Comparison of ENCODE assay signal across 35 cellular contexts in genomic region chrX:150314186-150314585, GRCh38.
"Had no signal": no experiment of that assay in that cellular context is flagged by ENCODE, and none has a peak within 500 bp of the region (broad histone marks: within the 10 kb centered on the region; RNA-seq: fewer than 3 reads in every experiment).

No MANE protein-coding gene starts in this region.

- H3K27me3 Mint-ChIP-seq: activated CD4-positive, alpha-beta memory T cell treated with anti-CD3 and anti-CD28 coated beads for 36 hours; activated CD8-positive, alpha-beta T cell treated with anti-CD3 and anti-CD28 coated beads for 36 hours; activated naive CD8-positive, alpha-beta T cell treated with anti-CD3 and anti-CD28 coated beads for 36 hours; activated T-helper 17 cell treated with anti-CD3 and anti-CD28 coated beads, Interleukin-2, amount 50 U/mL, for 72 hours had no signal

- H3K4me3 Mint-ChIP-seq: activated B cell treated with CpG ODN at 0.5 μM for 24 hours; activated CD4-positive, alpha-beta memory T cell treated with anti-CD3 and anti-CD28 coated beads for 36 hours; activated CD4-positive, alpha-beta T cell treated with anti-CD3 and anti-CD28 coated beads, Interleukin-2, amount 10 ng/mL, durations not matched to agents 24 days and 14 days; activated CD8-positive, alpha-beta T cell treated with anti-CD3 and anti-CD28 coated beads for 36 hours; activated naive CD4-positive, alpha-beta T cell treated with anti-CD3 and anti-CD28 coated beads for 36 hours; activated naive CD8-positive, alpha-beta T cell treated with anti-CD3 and anti-CD28 coated beads for 36 hours; activated T-cell treated with anti-CD3 and anti-CD28 coated beads, Interleukin-2, amount 50 U/mL, for 4 hours; activated T-cell treated with anti-CD3 and anti-CD28 coated beads, Interleukin-2, amount 50 U/mL, for 72 hours; activated T-helper 1 cell treated with anti-CD3 and anti-CD28 coated beads, Interleukin-12 subunit alpha, Interleukin-12 subunit beta, Interleukin-2, Interleukin-4 antibody, amounts not matched to agents 30 ng/mL and 10 ng/mL and 1 ng/mL, durations not matched to agents 14 hours and 24 hours and 36 hours; activated T-helper 17 cell treated with anti-CD3 and anti-CD28 coated beads, Interleukin-2, amount 50 U/mL, for 72 hours; T-helper 1 cell treated with Interleukin-12 subunit alpha and Interleukin-12 subunit beta and Interleukin-4 antibody, amounts not matched to agents 30 μg/mL and 1 μg/mL, for 36 hours; T-helper 2 cell treated with Interferon-gamma antibody and Interleukin-4, amounts not matched to agents 5 μg/mL and 100 μg/mL, for 36 hours had no signal

- H3K36me3 Mint-ChIP-seq: activated CD4-positive, alpha-beta memory T cell treated with anti-CD3 and anti-CD28 coated beads for 36 hours; activated naive CD4-positive, alpha-beta T cell treated with anti-CD3 and anti-CD28 coated beads, Interleukin-2, amount 50 U/mL, for 72 hours; activated naive CD8-positive, alpha-beta T cell treated with anti-CD3 and anti-CD28 coated beads for 36 hours had no signal

- H3K27ac Mint-ChIP-seq: activated B cell treated with CpG ODN at 0.5 μM for 24 hours; activated CD4-positive, alpha-beta memory T cell treated with anti-CD3 and anti-CD28 coated beads for 36 hours; activated CD4-positive, alpha-beta T cell treated with anti-CD3 and anti-CD28 coated beads, Interleukin-2, amount 10 ng/mL, durations not matched to agents 24 days and 14 days; activated CD8-positive, alpha-beta T cell treated with anti-CD3 and anti-CD28 coated beads for 36 hours; activated naive CD4-positive, alpha-beta T cell treated with anti-CD3 and anti-CD28 coated beads for 36 hours; activated naive CD4-positive, alpha-beta T cell treated with anti-CD3 and anti-CD28 coated beads, Interleukin-2, amount 50 U/mL, for 72 hours; activated naive CD8-positive, alpha-beta T cell treated with anti-CD3 and anti-CD28 coated beads for 36 hours; activated T-cell treated with anti-CD3 and anti-CD28 coated beads, Interleukin-2, amount 50 U/mL, for 72 hours; activated T-helper 17 cell treated with anti-CD3 and anti-CD28 coated beads, Interleukin-2, amount 50 U/mL, for 72 hours; T-helper 1 cell treated with Interleukin-12 subunit alpha and Interleukin-12 subunit beta and Interleukin-4 antibody, amounts not matched to agents 30 μg/mL and 1 μg/mL, for 36 hours; T-helper 2 cell treated with Interferon-gamma antibody and Interleukin-4, amounts not matched to agents 5 μg/mL and 100 μg/mL, for 36 hours had no signal

- DNase-seq: activated B cell treated with CpG ODN at 0.5 μM for 24 hours; activated CD4-positive, alpha-beta memory T cell treated with anti-CD3 and anti-CD28 coated beads for 36 hours; activated CD4-positive, alpha-beta T cell treated with anti-CD3 and anti-CD28 coated beads for 4 hours; activated CD4-positive, alpha-beta T cell treated with anti-CD3 and anti-CD28 coated beads, Interleukin-2, amount 10 ng/mL, durations not matched to agents 24 days and 14 days; activated CD4-positive, alpha-beta T cell treated with anti-CD3 and anti-CD28 coated beads, Interleukin-2, amount 50 U/mL, for 1 hour; activated CD4-positive, alpha-beta T cell treated with anti-CD3 and anti-CD28 coated beads, Interleukin-2, amount 50 U/mL, for 4 hours; activated CD4-positive, CD25-positive, alpha-beta regulatory T cell treated with anti-CD3 and anti-CD28 coated beads, Interleukin-2, amount 50 U/mL, for 72 hours; activated CD8-positive, alpha-beta memory T cell treated with anti-CD3 and anti-CD28 coated beads, Interleukin-2, amount 50 U/mL, for 4 hours; activated CD8-positive, alpha-beta T cell treated with anti-CD3 and anti-CD28 coated beads for 36 hours; activated effector memory CD4-positive, alpha-beta T cell treated with anti-CD3 and anti-CD28 coated beads, Interleukin-2, amount 50 U/mL, for 16 hours; activated gamma-delta T cell treated with Interleukin-2 at 50 U/mL for 16 hours; activated naive CD4-positive, alpha-beta T cell; activated naive CD4-positive, alpha-beta T cell treated with anti-CD3 and anti-CD28 coated beads for 36 hours; activated naive CD4-positive, alpha-beta T cell treated with anti-CD3 and anti-CD28 coated beads, Interleukin-2, amount 50 U/mL, for 16 hours; activated naive CD8-positive, alpha-beta T cell treated with anti-CD3 and anti-CD28 coated beads for 36 hours; activated T-cell treated with anti-CD3 and anti-CD28 coated beads for 4 hours; activated T-cell treated with anti-CD3 and anti-CD28 coated beads, Interleukin-2, amount 50 U/mL, for 1 hour; activated T-cell treated with anti-CD3 and anti-CD28 coated beads, Interleukin-2, amount 50 U/mL, for 4 hours; activated T-cell treated with anti-CD3 and anti-CD28 coated beads, Interleukin-2, amount 50 U/mL, for 72 hours; adrenal gland; amniotic stem cell; aorta; body of pancreas; brain microvascular endothelial cell; central memory CD4-positive, alpha-beta T cell; T-helper 1 cell; T-helper 2 cell; T-helper 9 cell had no signal

- H3K4me3 ChIP-seq: adrenal gland, body of pancreas, breast epithelium had no signal

- H3K4me1 ChIP-seq: adrenal gland, body of pancreas, breast epithelium had no signal

- H3K36me3 ChIP-seq: adrenal gland, brain microvascular endothelial cell, breast epithelium had no signal

- H3K27ac ChIP-seq: adrenal gland, body of pancreas, brain microvascular endothelial cell, breast epithelium, VCaP had no signal

- H3K27me3 ChIP-seq: adrenal gland, body of pancreas, brain microvascular endothelial cell had no signal

- ATAC-seq: activated CD8-positive, alpha-beta T cell treated with anti-CD3 and anti-CD28 coated beads for 36 hours; activated naive CD4-positive, alpha-beta T cell treated with anti-CD3 and anti-CD28 coated beads, Interleukin-2, amount 50 U/mL, for 72 hours; activated T-cell treated with anti-CD3 and anti-CD28 coated beads, Interleukin-2, amount 50 U/mL, for 4 hours; activated T-cell treated with anti-CD3 and anti-CD28 coated beads, Interleukin-2, amount 50 U/mL, for 72 hours; activated T-helper 17 cell treated with anti-CD3 and anti-CD28 coated beads, Interleukin-2, amount 50 U/mL, for 72 hours; body of pancreas had no signal

- H3K9me3 Mint-ChIP-seq: activated B cell treated with CpG ODN at 0.5 μM for 24 hours; activated CD4-positive, alpha-beta memory T cell treated with anti-CD3 and anti-CD28 coated beads for 36 hours; activated CD4-positive, alpha-beta T cell treated with anti-CD3 and anti-CD28 coated beads, Interleukin-2, amount 10 ng/mL, durations not matched to agents 24 days and 14 days; activated CD8-positive, alpha-beta T cell treated with anti-CD3 and anti-CD28 coated beads for 36 hours; activated naive CD4-positive, alpha-beta T cell treated with anti-CD3 and anti-CD28 coated beads for 36 hours; activated naive CD4-positive, alpha-beta T cell treated with anti-CD3 and anti-CD28 coated beads, Interleukin-2, amount 50 U/mL, for 72 hours; activated naive CD8-positive, alpha-beta T cell treated with anti-CD3 and anti-CD28 coated beads for 36 hours; activated T-cell treated with anti-CD3 and anti-CD28 coated beads, Interleukin-2, amount 50 U/mL, for 4 hours; activated T-cell treated with anti-CD3 and anti-CD28 coated beads, Interleukin-2, amount 50 U/mL, for 72 hours; activated T-helper 1 cell treated with anti-CD3 and anti-CD28 coated beads, Interleukin-12 subunit alpha, Interleukin-12 subunit beta, Interleukin-2, Interleukin-4 antibody, amounts not matched to agents 30 ng/mL and 10 ng/mL and 1 ng/mL, durations not matched to agents 14 hours and 24 hours and 36 hours; activated T-helper 17 cell treated with anti-CD3 and anti-CD28 coated beads, Interleukin-2, amount 50 U/mL, for 72 hours; T-helper 1 cell treated with Interleukin-12 subunit alpha and Interleukin-12 subunit beta and Interleukin-4 antibody, amounts not matched to agents 30 μg/mL and 1 μg/mL, for 36 hours; T-helper 2 cell treated with Interferon-gamma antibody and Interleukin-4, amounts not matched to agents 5 μg/mL and 100 μg/mL, for 36 hours had no signal

- H3K4me1 Mint-ChIP-seq: activated B cell treated with CpG ODN at 0.5 μM for 24 hours; activated CD4-positive, alpha-beta T cell treated with anti-CD3 and anti-CD28 coated beads, Interleukin-2, amount 10 ng/mL, durations not matched to agents 24 days and 14 days; activated naive CD8-positive, alpha-beta T cell treated with anti-CD3 and anti-CD28 coated beads for 36 hours; activated T-helper 17 cell treated with anti-CD3 and anti-CD28 coated beads, Interleukin-2, amount 50 U/mL, for 72 hours had no signal

- H3K9me3 ChIP-seq: adrenal gland, body of pancreas, breast epithelium had no signal
